2 cellular contexts compared by ENCODE assay signal in the genomic region with DNA sequence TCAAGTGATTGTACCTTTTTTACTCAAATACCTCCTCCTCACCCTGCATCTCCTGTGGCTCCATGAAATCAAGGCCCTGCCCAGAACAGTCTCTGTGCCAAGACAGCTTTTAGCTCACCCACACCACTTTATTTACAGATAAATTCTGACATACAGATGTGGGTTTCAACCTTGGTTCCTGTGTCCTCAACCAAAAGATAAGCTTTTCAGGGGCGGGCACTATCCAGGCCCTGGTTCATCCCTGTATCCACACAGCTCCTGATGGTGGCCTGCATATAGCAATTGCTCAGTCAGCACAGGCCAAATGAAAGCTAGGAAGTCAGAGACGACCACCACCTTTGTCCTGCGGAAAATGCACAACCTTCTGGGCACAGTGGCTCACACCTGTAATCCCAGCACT.
TF ChIP-seq lines count a peak whose summit lies in the region.

No MANE protein-coding gene starts in this region.

TF ChIP-seq in A549, 52 proteins besides CTCF, POLR2A, EP300 and RAD21 (continued from another document):
- TF ChIP-seq, protein P1, sequence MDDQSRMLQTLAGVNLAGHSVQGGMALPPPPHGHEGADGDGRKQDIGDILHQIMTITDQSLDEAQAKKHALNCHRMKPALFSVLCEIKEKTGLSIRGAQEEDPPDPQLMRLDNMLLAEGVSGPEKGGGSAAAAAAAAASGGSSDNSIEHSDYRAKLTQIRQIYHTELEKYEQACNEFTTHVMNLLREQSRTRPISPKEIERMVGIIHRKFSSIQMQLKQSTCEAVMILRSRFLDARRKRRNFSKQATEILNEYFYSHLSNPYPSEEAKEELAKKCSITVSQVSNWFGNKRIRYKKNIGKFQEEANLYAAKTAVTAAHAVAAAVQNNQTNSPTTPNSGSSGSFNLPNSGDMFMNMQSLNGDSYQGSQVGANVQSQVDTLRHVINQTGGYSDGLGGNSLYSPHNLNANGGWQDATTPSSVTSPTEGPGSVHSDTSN (IDR thresholded peaks at IDR 0.05), result no peak
- TF ChIP-seq, protein P2, sequence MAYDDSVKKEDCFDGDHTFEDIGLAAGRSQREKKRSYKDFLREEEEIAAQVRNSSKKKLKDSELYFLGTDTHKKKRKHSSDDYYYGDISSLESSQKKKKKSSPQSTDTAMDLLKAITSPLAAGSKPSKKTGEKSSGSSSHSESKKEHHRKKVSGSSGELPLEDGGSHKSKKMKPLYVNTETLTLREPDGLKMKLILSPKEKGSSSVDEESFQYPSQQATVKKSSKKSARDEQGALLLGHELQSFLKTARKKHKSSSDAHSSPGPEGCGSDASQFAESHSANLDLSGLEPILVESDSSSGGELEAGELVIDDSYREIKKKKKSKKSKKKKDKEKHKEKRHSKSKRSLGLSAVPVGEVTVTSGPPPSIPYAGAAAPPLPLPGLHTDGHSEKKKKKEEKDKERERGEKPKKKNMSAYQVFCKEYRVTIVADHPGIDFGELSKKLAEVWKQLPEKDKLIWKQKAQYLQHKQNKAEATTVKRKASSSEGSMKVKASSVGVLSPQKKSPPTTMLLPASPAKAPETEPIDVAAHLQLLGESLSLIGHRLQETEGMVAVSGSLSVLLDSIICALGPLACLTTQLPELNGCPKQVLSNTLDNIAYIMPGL (CRISPR knock-in tag; IDR thresholded peaks at IDR 0.05; ENCODE audit: borderline replicate concordance), result no peak
- TF ChIP-seq ZNF302 (CRISPR knock-in tag; IDR thresholded peaks at IDR 0.05) (no peak), JUN (IDR thresholded peaks at IDR 0.05) (no peak), RFX5 (IDR thresholded peaks at IDR 0.05) (no peak), CBX2 (IDR thresholded peaks at IDR 0.05; ENCODE audit: borderline replicate concordance, low read depth) (no peak), HDAC2 (IDR thresholded peaks at IDR 0.05) (no peak), FOSB (CRISPR knock-in tag; IDR thresholded peaks at IDR 0.05) (no peak), HEYL (CRISPR knock-in tag; IDR thresholded peaks at IDR 0.05) (no peak), TFCP2L1 (CRISPR knock-in tag; IDR thresholded peaks at IDR 0.05) (no peak), CEBPB (IDR thresholded peaks at IDR 0.05) (no peak)

TF ChIP-seq in WTC11, 78 proteins besides CTCF, POLR2A, EP300 and RAD21 (continued from another document):
- TF ChIP-seq, protein P3, sequence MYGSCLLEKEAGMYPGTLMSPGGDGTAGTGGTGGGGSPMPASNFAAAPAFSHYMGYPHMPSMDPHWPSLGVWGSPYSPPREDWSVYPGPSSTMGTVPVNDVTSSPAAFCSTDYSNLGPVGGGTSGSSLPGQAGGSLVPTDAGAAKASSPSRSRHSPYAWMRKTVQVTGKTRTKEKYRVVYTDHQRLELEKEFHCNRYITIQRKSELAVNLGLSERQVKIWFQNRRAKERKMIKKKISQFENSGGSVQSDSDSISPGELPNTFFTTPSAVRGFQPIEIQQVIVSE (CRISPR knock-in tag; IDR thresholded peaks at IDR 0.05; ENCODE audit: borderline replicate concordance), result no peak
- no peak for TF ChIP-seq HMGA2 (CRISPR knock-in tag; IDR thresholded peaks at IDR 0.05)
- TF ChIP-seq ZNF416 (CRISPR knock-in tag; IDR thresholded peaks at IDR 0.05), result no peak
- TF ChIP-seq GRHL2 (CRISPR knock-in tag; IDR thresholded peaks at IDR 0.05; ENCODE audit: insufficient replicate concordance, severe bottlenecking), result no peak
- no peak for TF ChIP-seq NFYB (CRISPR knock-in tag; conservative IDR thresholded peaks at IDR 0.05; ENCODE audit: low read depth)
- TF ChIP-seq ZNF263 (CRISPR knock-in tag; IDR thresholded peaks at IDR 0.05; ENCODE audit: low read depth), result no peak
- no peak for TF ChIP-seq ZNF423 (CRISPR knock-in tag; IDR thresholded peaks at IDR 0.05)
- TF ChIP-seq, protein P4, sequence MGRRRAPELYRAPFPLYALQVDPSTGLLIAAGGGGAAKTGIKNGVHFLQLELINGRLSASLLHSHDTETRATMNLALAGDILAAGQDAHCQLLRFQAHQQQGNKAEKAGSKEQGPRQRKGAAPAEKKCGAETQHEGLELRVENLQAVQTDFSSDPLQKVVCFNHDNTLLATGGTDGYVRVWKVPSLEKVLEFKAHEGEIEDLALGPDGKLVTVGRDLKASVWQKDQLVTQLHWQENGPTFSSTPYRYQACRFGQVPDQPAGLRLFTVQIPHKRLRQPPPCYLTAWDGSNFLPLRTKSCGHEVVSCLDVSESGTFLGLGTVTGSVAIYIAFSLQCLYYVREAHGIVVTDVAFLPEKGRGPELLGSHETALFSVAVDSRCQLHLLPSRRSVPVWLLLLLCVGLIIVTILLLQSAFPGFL (CRISPR knock-in tag; IDR thresholded peaks at IDR 0.05; ENCODE audit: borderline replicate concordance), result no peak
- TF ChIP-seq, protein P5, sequence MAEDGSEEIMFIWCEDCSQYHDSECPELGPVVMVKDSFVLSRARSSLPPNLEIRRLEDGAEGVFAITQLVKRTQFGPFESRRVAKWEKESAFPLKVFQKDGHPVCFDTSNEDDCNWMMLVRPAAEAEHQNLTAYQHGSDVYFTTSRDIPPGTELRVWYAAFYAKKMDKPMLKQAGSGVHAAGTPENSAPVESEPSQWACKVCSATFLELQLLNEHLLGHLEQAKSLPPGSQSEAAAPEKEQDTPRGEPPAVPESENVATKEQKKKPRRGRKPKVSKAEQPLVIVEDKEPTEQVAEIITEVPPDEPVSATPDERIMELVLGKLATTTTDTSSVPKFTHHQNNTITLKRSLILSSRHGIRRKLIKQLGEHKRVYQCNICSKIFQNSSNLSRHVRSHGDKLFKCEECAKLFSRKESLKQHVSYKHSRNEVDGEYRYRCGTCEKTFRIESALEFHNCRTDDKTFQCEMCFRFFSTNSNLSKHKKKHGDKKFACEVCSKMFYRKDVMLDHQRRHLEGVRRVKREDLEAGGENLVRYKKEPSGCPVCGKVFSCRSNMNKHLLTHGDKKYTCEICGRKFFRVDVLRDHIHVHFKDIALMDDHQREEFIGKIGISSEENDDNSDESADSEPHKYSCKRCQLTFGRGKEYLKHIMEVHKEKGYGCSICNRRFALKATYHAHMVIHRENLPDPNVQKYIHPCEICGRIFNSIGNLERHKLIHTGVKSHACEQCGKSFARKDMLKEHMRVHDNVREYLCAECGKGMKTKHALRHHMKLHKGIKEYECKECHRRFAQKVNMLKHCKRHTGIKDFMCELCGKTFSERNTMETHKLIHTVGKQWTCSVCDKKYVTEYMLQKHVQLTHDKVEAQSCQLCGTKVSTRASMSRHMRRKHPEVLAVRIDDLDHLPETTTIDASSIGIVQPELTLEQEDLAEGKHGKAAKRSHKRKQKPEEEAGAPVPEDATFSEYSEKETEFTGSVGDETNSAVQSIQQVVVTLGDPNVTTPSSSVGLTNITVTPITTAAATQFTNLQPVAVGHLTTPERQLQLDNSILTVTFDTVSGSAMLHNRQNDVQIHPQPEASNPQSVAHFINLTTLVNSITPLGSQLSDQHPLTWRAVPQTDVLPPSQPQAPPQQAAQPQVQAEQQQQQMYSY (CRISPR knock-in tag; IDR thresholded peaks at IDR 0.05), result no peak
- TF ChIP-seq NR1H2 (CRISPR knock-in tag; IDR thresholded peaks at IDR 0.05), result no peak
- no peak for TF ChIP-seq KAT7 (CRISPR knock-in tag; IDR thresholded peaks at IDR 0.05; ENCODE audit: borderline replicate concordance)
- TF ChIP-seq, protein P6, sequence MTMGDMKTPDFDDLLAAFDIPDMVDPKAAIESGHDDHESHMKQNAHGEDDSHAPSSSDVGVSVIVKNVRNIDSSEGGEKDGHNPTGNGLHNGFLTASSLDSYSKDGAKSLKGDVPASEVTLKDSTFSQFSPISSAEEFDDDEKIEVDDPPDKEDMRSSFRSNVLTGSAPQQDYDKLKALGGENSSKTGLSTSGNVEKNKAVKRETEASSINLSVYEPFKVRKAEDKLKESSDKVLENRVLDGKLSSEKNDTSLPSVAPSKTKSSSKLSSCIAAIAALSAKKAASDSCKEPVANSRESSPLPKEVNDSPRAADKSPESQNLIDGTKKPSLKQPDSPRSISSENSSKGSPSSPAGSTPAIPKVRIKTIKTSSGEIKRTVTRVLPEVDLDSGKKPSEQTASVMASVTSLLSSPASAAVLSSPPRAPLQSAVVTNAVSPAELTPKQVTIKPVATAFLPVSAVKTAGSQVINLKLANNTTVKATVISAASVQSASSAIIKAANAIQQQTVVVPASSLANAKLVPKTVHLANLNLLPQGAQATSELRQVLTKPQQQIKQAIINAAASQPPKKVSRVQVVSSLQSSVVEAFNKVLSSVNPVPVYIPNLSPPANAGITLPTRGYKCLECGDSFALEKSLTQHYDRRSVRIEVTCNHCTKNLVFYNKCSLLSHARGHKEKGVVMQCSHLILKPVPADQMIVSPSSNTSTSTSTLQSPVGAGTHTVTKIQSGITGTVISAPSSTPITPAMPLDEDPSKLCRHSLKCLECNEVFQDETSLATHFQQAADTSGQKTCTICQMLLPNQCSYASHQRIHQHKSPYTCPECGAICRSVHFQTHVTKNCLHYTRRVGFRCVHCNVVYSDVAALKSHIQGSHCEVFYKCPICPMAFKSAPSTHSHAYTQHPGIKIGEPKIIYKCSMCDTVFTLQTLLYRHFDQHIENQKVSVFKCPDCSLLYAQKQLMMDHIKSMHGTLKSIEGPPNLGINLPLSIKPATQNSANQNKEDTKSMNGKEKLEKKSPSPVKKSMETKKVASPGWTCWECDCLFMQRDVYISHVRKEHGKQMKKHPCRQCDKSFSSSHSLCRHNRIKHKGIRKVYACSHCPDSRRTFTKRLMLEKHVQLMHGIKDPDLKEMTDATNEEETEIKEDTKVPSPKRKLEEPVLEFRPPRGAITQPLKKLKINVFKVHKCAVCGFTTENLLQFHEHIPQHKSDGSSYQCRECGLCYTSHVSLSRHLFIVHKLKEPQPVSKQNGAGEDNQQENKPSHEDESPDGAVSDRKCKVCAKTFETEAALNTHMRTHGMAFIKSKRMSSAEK (CRISPR knock-in tag; IDR thresholded peaks at IDR 0.05; ENCODE audit: borderline replicate concordance), result no peak
- no peak for TF ChIP-seq ZNF671 (CRISPR knock-in tag; IDR thresholded peaks at IDR 0.05)
- TF ChIP-seq, protein P7, sequence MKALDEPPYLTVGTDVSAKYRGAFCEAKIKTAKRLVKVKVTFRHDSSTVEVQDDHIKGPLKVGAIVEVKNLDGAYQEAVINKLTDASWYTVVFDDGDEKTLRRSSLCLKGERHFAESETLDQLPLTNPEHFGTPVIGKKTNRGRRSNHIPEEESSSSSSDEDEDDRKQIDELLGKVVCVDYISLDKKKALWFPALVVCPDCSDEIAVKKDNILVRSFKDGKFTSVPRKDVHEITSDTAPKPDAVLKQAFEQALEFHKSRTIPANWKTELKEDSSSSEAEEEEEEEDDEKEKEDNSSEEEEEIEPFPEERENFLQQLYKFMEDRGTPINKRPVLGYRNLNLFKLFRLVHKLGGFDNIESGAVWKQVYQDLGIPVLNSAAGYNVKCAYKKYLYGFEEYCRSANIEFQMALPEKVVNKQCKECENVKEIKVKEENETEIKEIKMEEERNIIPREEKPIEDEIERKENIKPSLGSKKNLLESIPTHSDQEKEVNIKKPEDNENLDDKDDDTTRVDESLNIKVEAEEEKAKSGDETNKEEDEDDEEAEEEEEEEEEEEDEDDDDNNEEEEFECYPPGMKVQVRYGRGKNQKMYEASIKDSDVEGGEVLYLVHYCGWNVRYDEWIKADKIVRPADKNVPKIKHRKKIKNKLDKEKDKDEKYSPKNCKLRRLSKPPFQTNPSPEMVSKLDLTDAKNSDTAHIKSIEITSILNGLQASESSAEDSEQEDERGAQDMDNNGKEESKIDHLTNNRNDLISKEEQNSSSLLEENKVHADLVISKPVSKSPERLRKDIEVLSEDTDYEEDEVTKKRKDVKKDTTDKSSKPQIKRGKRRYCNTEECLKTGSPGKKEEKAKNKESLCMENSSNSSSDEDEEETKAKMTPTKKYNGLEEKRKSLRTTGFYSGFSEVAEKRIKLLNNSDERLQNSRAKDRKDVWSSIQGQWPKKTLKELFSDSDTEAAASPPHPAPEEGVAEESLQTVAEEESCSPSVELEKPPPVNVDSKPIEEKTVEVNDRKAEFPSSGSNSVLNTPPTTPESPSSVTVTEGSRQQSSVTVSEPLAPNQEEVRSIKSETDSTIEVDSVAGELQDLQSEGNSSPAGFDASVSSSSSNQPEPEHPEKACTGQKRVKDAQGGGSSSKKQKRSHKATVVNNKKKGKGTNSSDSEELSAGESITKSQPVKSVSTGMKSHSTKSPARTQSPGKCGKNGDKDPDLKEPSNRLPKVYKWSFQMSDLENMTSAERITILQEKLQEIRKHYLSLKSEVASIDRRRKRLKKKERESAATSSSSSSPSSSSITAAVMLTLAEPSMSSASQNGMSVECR (CRISPR knock-in tag; IDR thresholded peaks at IDR 0.05; ENCODE audit: borderline replicate concordance), result no peak
